ENCODE assay signal across 32 cellular contexts in genomic region chr13:54643863-54644262, GRCh38.
"Had no signal": no experiment of that assay in that cellular context is flagged by ENCODE, and none has a peak within 500 bp of the region (broad histone marks: within the 10 kb centered on the region; RNA-seq: fewer than 3 reads in every experiment).

No MANE protein-coding gene starts in this region.

- FAIRE-seq: astrocyte, bronchial epithelial cell had no signal

- H3K4me3 ChIP-seq: adrenal gland, ascending aorta, body of pancreas, breast epithelium, cardiac muscle cell had no signal

- H3K27ac ChIP-seq: adrenal gland, ascending aorta, body of pancreas, brain microvascular endothelial cell, breast epithelium, cardiac muscle cell had no signal

- H3K36me3 ChIP-seq: adrenal gland, ascending aorta, brain microvascular endothelial cell, breast epithelium, cardiac muscle cell had no signal

- H3K27me3 ChIP-seq: adrenal gland, ascending aorta, body of pancreas, brain microvascular endothelial cell, breast epithelium, cardiac muscle cell had no signal

- ATAC-seq: activated naive CD4-positive, alpha-beta T cell treated with anti-CD3 and anti-CD28 coated beads, Interleukin-2, amount 50 U/mL, for 72 hours; activated naive CD8-positive, alpha-beta T cell treated with anti-CD3 and anti-CD28 coated beads, Interleukin-2, amount 50 U/mL, for 24 hours; activated T-cell treated with anti-CD3 and anti-CD28 coated beads, Interleukin-2, amount 50 U/mL, for 4 hours; activated T-cell treated with anti-CD3 and anti-CD28 coated beads, Interleukin-2, amount 50 U/mL, for 72 hours; activated T-helper 17 cell treated with anti-CD3 and anti-CD28 coated beads, Interleukin-2, amount 50 U/mL, for 72 hours; body of pancreas had no signal

- H3K4me1 ChIP-seq: adrenal gland, ascending aorta, breast epithelium had no signal

- H3K9me3 ChIP-seq: adrenal gland, ascending aorta, body of pancreas, breast epithelium had no signal

- DNase-seq: activated effector memory CD4-positive, alpha-beta T cell treated with anti-CD3 and anti-CD28 coated beads, Interleukin-2, amount 50 U/mL, for 16 hours; activated effector memory CD4-positive, alpha-beta T cell treated with Interleukin-2 at 50 U/mL for 16 hours; activated gamma-delta T cell; activated gamma-delta T cell treated with Interleukin-2 at 50 U/mL for 16 hours; activated naive CD4-positive, alpha-beta T cell; activated naive CD4-positive, alpha-beta T cell treated with anti-CD3 and anti-CD28 coated beads for 36 hours; activated naive CD4-positive, alpha-beta T cell treated with anti-CD3 and anti-CD28 coated beads, Interleukin-2, amount 10 ng/mL, durations not matched to agents 7 days and 5 days; activated naive CD4-positive, alpha-beta T cell treated with anti-CD3 and anti-CD28 coated beads, Interleukin-2, amount 50 U/mL, for 16 hours; activated naive CD4-positive, alpha-beta T cell treated with Interleukin-2 at 50 U/mL for 16 hours; activated naive CD8-positive, alpha-beta T cell treated with anti-CD3 and anti-CD28 coated beads for 36 hours; activated naive CD8-positive, alpha-beta T cell treated with anti-CD3 and anti-CD28 coated beads, Interleukin-2, amount 10 ng/mL, durations not matched to agents 7 days and 5 days; activated naive CD8-positive, alpha-beta T cell treated with anti-CD3 and anti-CD28 coated beads, Interleukin-2, amount 50 U/mL, for 24 hours; activated T-cell treated with anti-CD3 and anti-CD28 coated beads, Interleukin-2, amount 50 U/mL, for 4 hours; activated T-cell treated with anti-CD3 and anti-CD28 coated beads, Interleukin-2, amount 50 U/mL, for 48 hours; activated T-cell treated with anti-CD3 and anti-CD28 coated beads, Interleukin-2, amount 50 U/mL, for 72 hours; adrenal gland; amniotic stem cell; amygdala; anterior cingulate cortex; aorta; body of pancreas; brain microvascular endothelial cell; caudate nucleus; central memory CD4-positive, alpha-beta T cell; cerebellar nuclear complex had no signal
